8 cellular contexts compared by ENCODE assay signal in genomic region chr9:128067898-128068655, GRCh38. TPM values are rescaled to one million over a fixed set of nuclear protein-coding genes. Genes with fewer than 3 reads are reported as not detected.
DNase-seq lines count a peak whose midpoint lies in the region; ATAC-seq and TF ChIP-seq lines count a peak whose summit lies in the region.

SLC25A25 (plus strand) TSS chr9:128068232; CDS start chr9:128068320, 88 bp downstream.

- H3K36me3 ChIP-seq in left ventricle myocardium inferior (peaks cover 7% of the 10 kb centered on the region), prostate gland (no peaks in the 10 kb centered on the region), urinary bladder (ENCODE audit: insufficient read depth) (no peaks in the 10 kb centered on the region)

- DNase-seq in GM13977 (ENCODE audit: low spot score) = peak; percentile 99
- DNase-seq in NCI-H1694 (lab: John Stamatoyannopoulos, UW) = peak; percentile 96
- DNase-seq in amniotic stem cell (lab: John Stamatoyannopoulos, UW) = peak; percentile 98
- peak; percentile 100 for DNase-seq in left ventricle myocardium inferior
- peak; percentile 100 for DNase-seq in prostate gland (ENCODE audit: low spot score)

- H3K4me1 ChIP-seq in left ventricle myocardium inferior (peaks cover 71% of the 10 kb centered on the region), prostate gland (replicated peaks) (peaks cover 14% of the 10 kb centered on the region), urinary bladder (ENCODE audit: insufficient read depth) (peaks cover 3% of the 10 kb centered on the region)

- H3K27ac ChIP-seq in left ventricle myocardium inferior (replicated peaks) (peak within 1 kb of the TSS; percentile 99), prostate gland (peak within 1 kb of the TSS; percentile 94 to 95), urinary bladder (ENCODE audit: low read depth) (peak within 1 kb of the TSS; percentile 89)

- TF ChIP-seq CTCF in GM13977 (IDR thresholded peaks at IDR 0.05; ENCODE audit: extremely low read depth, insufficient read depth, missing control alignments) (no peak), left ventricle myocardium inferior (IDR thresholded peaks at IDR 0.05; ENCODE audit: borderline replicate concordance) (peak; percentile 8), prostate gland (IDR thresholded peaks at IDR 0.05) (peak in 2 of 4 experiments; percentile 14 to 16)

- peak; percentile 62 for ATAC-seq in HG02884 (IDR thresholded peaks at IDR 0.05; ENCODE audit: unreplicated experiment)

- H3K36me3 Mint-ChIP-seq in T-helper 1 cell treated with Interleukin-12 subunit alpha and Interleukin-12 subunit beta and Interleukin-4 antibody, amounts not matched to agents 30 μg/mL and 1 μg/mL, for 36 hours (ENCODE audit: low read depth) = peaks cover 25% of the 10 kb centered on the region

- H3K27me3 ChIP-seq in left ventricle myocardium inferior (ENCODE audit: low read depth) = no peaks in the 10 kb centered on the region
- H3K27me3 ChIP-seq in prostate gland (replicated peaks; ENCODE audit: insufficient read depth) = no peaks in the 10 kb centered on the region

- no peaks in the 10 kb centered on the region for H3K9me3 Mint-ChIP-seq in T-helper 1 cell treated with Interleukin-12 subunit alpha and Interleukin-12 subunit beta and Interleukin-4 antibody, amounts not matched to agents 30 μg/mL and 1 μg/mL, for 36 hours

- intact Hi-C loops in left ventricle myocardium inferior (cut with micrococcal nuclease) (no loop called here), prostate gland (cut with DNase I) (loop anchor here (2.0 kb wide), 1 partner anchor 31 kb away; no protein-coding TSS in a partner anchor)

- H3K27me3 Mint-ChIP-seq in T-helper 1 cell treated with Interleukin-12 subunit alpha and Interleukin-12 subunit beta and Interleukin-4 antibody, amounts not matched to agents 30 μg/mL and 1 μg/mL, for 36 hours (ENCODE audit: low read depth) = no peaks in the 10 kb centered on the region

- H3K4me1 Mint-ChIP-seq in T-helper 1 cell treated with Interleukin-12 subunit alpha and Interleukin-12 subunit beta and Interleukin-4 antibody, amounts not matched to agents 30 μg/mL and 1 μg/mL, for 36 hours (ENCODE audit: low read depth) = peaks cover 38% of the 10 kb centered on the region

- TF ChIP-seq POLR2A in prostate gland (IDR thresholded peaks at IDR 0.05) = peak; percentile 90

- H3K27ac Mint-ChIP-seq in T-helper 1 cell treated with Interleukin-12 subunit alpha and Interleukin-12 subunit beta and Interleukin-4 antibody, amounts not matched to agents 30 μg/mL and 1 μg/mL, for 36 hours = peak within 1 kb of the TSS; percentile 88

- peak within 1 kb of the TSS; percentile 96 for H3K4me3 Mint-ChIP-seq in T-helper 1 cell treated with Interleukin-12 subunit alpha and Interleukin-12 subunit beta and Interleukin-4 antibody, amounts not matched to agents 30 μg/mL and 1 μg/mL, for 36 hours

- WGBS in prostate gland = 1% methylated on average over 53 of the region's 92 CpGs
- under 1% methylated on average over 92 of the region's 92 CpGs for whole genome bisulfite sequencing in urinary bladder

- in situ Hi-C loops in GM13977 (cut with MboI; ENCODE audit: low pct_unique_long_range_greater_than_20kb, low sequenced_read_pairs, unreplicated experiment) = no loop called here

- peak within 1 kb of the TSS; percentile 92 for H3K4me3 ChIP-seq in left ventricle myocardium inferior
- peak within 1 kb of the TSS; percentile 92 to 97 for H3K4me3 ChIP-seq in prostate gland
- peak within 1 kb of the TSS; percentile 82 for H3K4me3 ChIP-seq in urinary bladder (ENCODE audit: low read depth, low read length)

- no peaks in the 10 kb centered on the region for H3K9me3 ChIP-seq in left ventricle myocardium inferior (replicated peaks)
- H3K9me3 ChIP-seq in prostate gland = no peaks in the 10 kb centered on the region

RNA-seq across cellular contexts. Expression of gene SLC25A25, which starts in this region (rescaled TPM):
- total RNA-seq in left ventricle myocardium inferior = 5.4 TPM
- total RNA-seq in prostate gland = 10 to 100 TPM; 26.0 to 33.1 TPM
- 14.4 TPM for total RNA-seq in urinary bladder
- 23.1 TPM for polyA plus RNA-seq in urinary bladder

Comparison
In these comparisons a context has a peak if more than half of its experiments do, and no peak if none do; other contexts are left out.
1. Peak in every context shown above with its lines: DNase-seq, ATAC-seq, H3K4me3 ChIP-seq and H3K27ac ChIP-seq.